17 cellular contexts compared by ENCODE assay signal in genomic region chr9:100150209-100150608, GRCh38.
DNase-seq lines count a peak whose midpoint lies in the region; ATAC-seq lines count a peak whose summit lies in the region.
"Had no signal": no experiment of that assay in that cellular context is flagged by ENCODE, and none has a peak within 500 bp of the region (broad histone marks: within the 10 kb centered on the region; RNA-seq: fewer than 3 reads in every experiment).

No MANE protein-coding gene starts in this region.

- no peak overlapping the region for H3K9ac ChIP-seq in SK-N-MC (ENCODE audit: insufficient read length)

- ATAC-seq in HG02798 (IDR thresholded peaks at IDR 0.05; ENCODE audit: poor library complexity, unreplicated experiment), result no peak
- ATAC-seq: GM12878 had no signal

- peak; percentile 59 for DNase-seq in NCI-H2171 treated with DMSO at 0.1 percent for 48 hours (lab: John Stamatoyannopoulos, UW)
- no peak for DNase-seq in NCI-H2171 (lab: John Stamatoyannopoulos, UW)
- DNase-seq in SK-N-MC (ENCODE audit: low read depth, low spot score), result peak; percentile 83
- peak; percentile 62 for DNase-seq in fibroblast of gingiva (ENCODE audit: low read depth)
- DNase-seq in stromal cell of bone marrow (ENCODE audit: low read depth), result peak; percentile 21
- DNase-seq in NCI-H510A treated with DMSO at 0.1 percent for 48 hours (lab: John Stamatoyannopoulos, UW), result no peak
- DNase-seq in NCI-H524 treated with DMSO at 0.1 percent for 48 hours (lab: John Stamatoyannopoulos, UW), result no peak
- DNase-seq: activated CD4-positive, alpha-beta T cell treated with anti-CD3 and anti-CD28 coated beads, Interleukin-2, amount 10 ng/mL, durations not matched to agents 7 days and 5 days; activated naive CD8-positive, alpha-beta T cell treated with anti-CD3 and anti-CD28 coated beads for 36 hours; CD4-positive, alpha-beta memory T cell; cerebellar nuclear complex; KBM-7; NCI-H1694; NK-92 treated with Interleukin-12 subunit alpha and Interleukin-12 subunit beta, amount 100 ng/mL, for 24 hours; substantia nigra had no signal

- H3K9me3 ChIP-seq in SK-N-MC (ENCODE audit: low read depth, low read length), result no peaks in the 10 kb centered on the region

- no peaks in the 10 kb centered on the region for H3K36me3 ChIP-seq in SK-N-MC (ENCODE audit: insufficient read depth, low read length)

- H3K27ac ChIP-seq in SK-N-MC, result peak overlapping the region; percentile 53

- peak overlapping the region; percentile 21; the same call in 1 of the 2 replicates for H3K4me3 ChIP-seq in SK-N-MC
- H3K4me3 ChIP-seq: GM12878 had no signal

Comparison
In these comparisons a context has a peak if more than half of its experiments do, and no peak if none do; other contexts are left out.
1. DNase-seq: peak in NCI-H2171 treated with DMSO at 0.1 percent for 48 hours (single experiment), SK-N-MC (single experiment), fibroblast of gingiva (single experiment) and stromal cell of bone marrow (single experiment); none in NCI-H2171 (single experiment), NCI-H510A treated with DMSO at 0.1 percent for 48 hours (single experiment) and NCI-H524 treated with DMSO at 0.1 percent for 48 hours (single experiment).